ENCODE assay signal across 8 cellular contexts in genomic region chr1:23483327-23484252, GRCh38. TPM values are rescaled to one million over a fixed set of nuclear protein-coding genes. Genes with fewer than 3 reads are reported as not detected.
DNase-seq lines count a peak whose midpoint lies in the region; ATAC-seq and TF ChIP-seq lines count a peak whose summit lies in the region.

TSS of gene ASAP3 (minus strand) at chr1:23484179. CDS start at chr1:23484133, 46 bp downstream.

- H3K27me3 Mint-ChIP-seq in activated T-helper 1 cell treated with anti-CD3 and anti-CD28 coated beads, Interleukin-12 subunit alpha, Interleukin-12 subunit beta, Interleukin-2, Interleukin-4 antibody, amounts not matched to agents 30 ng/mL and 10 ng/mL and 1 ng/mL, durations not matched to agents 14 hours and 24 hours and 36 hours (ENCODE audit: insufficient read depth): peaks cover 60% of the 10 kb centered on the region

- no peaks in the 10 kb centered on the region for H3K9me3 Mint-ChIP-seq in activated T-helper 1 cell treated with anti-CD3 and anti-CD28 coated beads, Interleukin-12 subunit alpha, Interleukin-12 subunit beta, Interleukin-2, Interleukin-4 antibody, amounts not matched to agents 30 ng/mL and 10 ng/mL and 1 ng/mL, durations not matched to agents 14 hours and 24 hours and 36 hours

- H3K27ac Mint-ChIP-seq in activated T-helper 1 cell treated with anti-CD3 and anti-CD28 coated beads, Interleukin-12 subunit alpha, Interleukin-12 subunit beta, Interleukin-2, Interleukin-4 antibody, amounts not matched to agents 30 ng/mL and 10 ng/mL and 1 ng/mL, durations not matched to agents 14 hours and 24 hours and 36 hours: peak within 1 kb of the TSS; percentile 44

- no peaks in the 10 kb centered on the region for H3K36me3 Mint-ChIP-seq in activated T-helper 1 cell treated with anti-CD3 and anti-CD28 coated beads, Interleukin-12 subunit alpha, Interleukin-12 subunit beta, Interleukin-2, Interleukin-4 antibody, amounts not matched to agents 30 ng/mL and 10 ng/mL and 1 ng/mL, durations not matched to agents 14 hours and 24 hours and 36 hours (ENCODE audit: low read depth)

- H4K91ac ChIP-seq in neuronal stem cell (ENCODE audit: low read depth, low read length, poor library complexity): no peak within 1 kb of the TSS

- peak within 1 kb of the TSS; percentile 85 for H3K4me2 ChIP-seq in DOHH2 (ENCODE audit: low read length)
- H3K4me2 ChIP-seq in neuronal stem cell (ENCODE audit: insufficient read depth, low read length, poor library complexity, severe bottlenecking): peak within 1 kb of the TSS; percentile 83

- H3K27me3 ChIP-seq in DOHH2 (ENCODE audit: control insufficient read depth, low read length): no peaks in the 10 kb centered on the region
- peaks cover 14% of the 10 kb centered on the region for H3K27me3 ChIP-seq in HUES48 (ENCODE audit: control insufficient read depth, insufficient read depth, low read length)
- H3K27me3 ChIP-seq in neuronal stem cell (ENCODE audit: control insufficient read depth in 3 of 3, insufficient read depth in 3 of 3, low read depth in 1 of 3, low read length in 3 of 3): peaks cover 0 to 11% (median 0%) of the 10 kb centered on the region in 3 experiments

- H2BK120ac ChIP-seq in neuronal stem cell (ENCODE audit: low read depth, low read length): no peak within 1 kb of the TSS

- WGBS in neuronal stem cell (ENCODE audit: extremely low coverage in 2 of 2, insufficient read length in 2 of 2, insufficient replicate concordance in 1 of 2), 2 donors: no CpG with 5 or more reads among the region's 84 CpGs

- H3K9ac ChIP-seq in HUES48 (ENCODE audit: low read depth, low read length) (peak within 1 kb of the TSS; percentile 38), neuronal stem cell (ENCODE audit: low read depth, low read length, poor library complexity) (peak within 1 kb of the TSS; percentile 83)

- H3K4me1 ChIP-seq in DOHH2 (ENCODE audit: control insufficient read depth, low read length) (peaks cover 64% of the 10 kb centered on the region), HUES48 (ENCODE audit: control insufficient read depth, insufficient read depth, low read length) (peaks cover 11% of the 10 kb centered on the region), neuronal stem cell (ENCODE audit: control insufficient read depth in 2 of 2, insufficient read depth in 1 of 2, low read depth in 1 of 2, low read length in 2 of 2) (peaks cover 8 to 27% of the 10 kb centered on the region in 2 donors)

- peak within 1 kb of the TSS; percentile 75 for H3K4me3 ChIP-seq in DOHH2 (ENCODE audit: low read length)
- H3K4me3 ChIP-seq in HUES48 (ENCODE audit: low read depth, low read length): peak within 1 kb of the TSS; percentile 84
- H3K4me3 ChIP-seq in neuronal stem cell (ENCODE audit: low read length in 2 of 2): peak within 1 kb of the TSS; percentile 89 to 97

- H2AFZ ChIP-seq in neuronal stem cell (ENCODE audit: low read length): peak within 1 kb of the TSS; percentile 96

- H3K9me2 ChIP-seq in DOHH2 (replicated peaks; ENCODE audit: control insufficient read depth, low read length): no peaks in the 10 kb centered on the region

- peak within 1 kb of the TSS; percentile 49 for H2BK5ac ChIP-seq in neuronal stem cell (ENCODE audit: low read length)

- DNase-seq in activated T-helper 1 cell treated with anti-CD3 and anti-CD28 coated beads, Interleukin-12 subunit alpha, Interleukin-12 subunit beta, Interleukin-2, Interleukin-4 antibody, amounts not matched to agents 30 ng/mL and 10 ng/mL and 1 ng/mL, durations not matched to agents 14 hours and 24 hours and 36 hours (ENCODE audit: low spot score): no peak
- DNase-seq in glomerular visceral epithelial cell (ENCODE audit: extremely low spot score) (peak; percentile 38), neuronal stem cell (ENCODE audit: low spot score) (peak; percentile 38), NCI-H2196 treated with DMSO at 0.1 percent for 48 hours (lab: John Stamatoyannopoulos, UW; ENCODE audit: unreplicated experiment) (no peak)

- H2AK5ac ChIP-seq in neuronal stem cell (ENCODE audit: low read depth, low read length): no peak within 1 kb of the TSS

- no peak within 1 kb of the TSS for H2BK15ac ChIP-seq in neuronal stem cell (ENCODE audit: low read length)

- H4K20me1 ChIP-seq in DOHH2 (ENCODE audit: control insufficient read depth, insufficient read depth, low read depth, low read length): no peaks in the 10 kb centered on the region

- H3K4me1 Mint-ChIP-seq in activated T-helper 1 cell treated with anti-CD3 and anti-CD28 coated beads, Interleukin-12 subunit alpha, Interleukin-12 subunit beta, Interleukin-2, Interleukin-4 antibody, amounts not matched to agents 30 ng/mL and 10 ng/mL and 1 ng/mL, durations not matched to agents 14 hours and 24 hours and 36 hours (ENCODE audit: low read depth): peaks cover 16% of the 10 kb centered on the region

- H3K36me3 ChIP-seq in DOHH2 (ENCODE audit: control insufficient read depth, low read length) (peaks cover 3% of the 10 kb centered on the region; the same call in 1 of the 2 replicates), HUES48 (ENCODE audit: control insufficient read depth, insufficient read depth, low read length) (no peaks in the 10 kb centered on the region; the same call in 1 of the 2 replicates), neuronal stem cell (replicated peaks in 1 of 2; ENCODE audit: control insufficient read depth in 2 of 2, insufficient read depth in 2 of 2, low read length in 2 of 2) (peaks cover 0 to 24% of the 10 kb centered on the region in 2 donors)

- peak within 1 kb of the TSS; percentile 87 for H3K4me3 Mint-ChIP-seq in activated T-helper 1 cell treated with anti-CD3 and anti-CD28 coated beads, Interleukin-12 subunit alpha, Interleukin-12 subunit beta, Interleukin-2, Interleukin-4 antibody, amounts not matched to agents 30 ng/mL and 10 ng/mL and 1 ng/mL, durations not matched to agents 14 hours and 24 hours and 36 hours

- peak; percentile 26 for TF ChIP-seq CTCF in DOHH2 (IDR thresholded peaks at IDR 0.05; ENCODE audit: low read depth, low read length, poor library complexity, severe bottlenecking)

- H3K79me1 ChIP-seq in neuronal stem cell (ENCODE audit: low read depth, low read length): no peaks in the 10 kb centered on the region

- peak within 1 kb of the TSS; percentile 19 for H4K8ac ChIP-seq in neuronal stem cell (ENCODE audit: low read depth, low read length)

- H3F3A ChIP-seq in DOHH2 (ENCODE audit: control insufficient read depth, insufficient read depth): peaks cover 7% of the 10 kb centered on the region; the same call in 1 of the 2 replicates

- H3K9me3 ChIP-seq in DOHH2 (ENCODE audit: control insufficient read depth, insufficient read depth, low read length) (no peaks in the 10 kb centered on the region), HUES48 (ENCODE audit: control insufficient read depth, insufficient read depth, low read length) (no peaks in the 10 kb centered on the region), neuronal stem cell (replicated peaks in 1 of 2; ENCODE audit: control insufficient read depth in 2 of 2, insufficient read depth in 1 of 2, low read depth in 1 of 2, low read length in 2 of 2) (no peaks in the 10 kb centered on the region)

- intact Hi-C loops in activated T-helper 1 cell treated with anti-CD3 and anti-CD28 coated beads, Interleukin-12 subunit alpha, Interleukin-12 subunit beta, Interleukin-2, Interleukin-4 antibody, amounts not matched to agents 30 ng/mL and 10 ng/mL and 1 ng/mL, durations not matched to agents 14 hours and 24 hours and 36 hours (cut with micrococcal nuclease): loop anchor here (1.0 to 2.0 kb wide), 7 partner anchors 14 to 208 kb away; partner anchors contain the start of genes ID3, RPL11 and ZNF436

- H3K27ac ChIP-seq in DOHH2 (ENCODE audit: low read depth, low read length): peak within 1 kb of the TSS; percentile 66
- H3K27ac ChIP-seq in HUES48 (ENCODE audit: low read depth, low read length): peak within 1 kb of the TSS; percentile 66
- peak within 1 kb of the TSS; percentile 95 for H3K27ac ChIP-seq in neuronal stem cell (replicated peaks; ENCODE audit: low read length)

- ATAC-seq in GM19023 (IDR thresholded peaks at IDR 0.05; ENCODE audit: unreplicated experiment) (no peak), GM18519 (IDR thresholded peaks at IDR 0.05; ENCODE audit: low FRiP score, unreplicated experiment) (no peak)

- peak within 1 kb of the TSS; percentile 81 for H3K23ac ChIP-seq in neuronal stem cell (ENCODE audit: low read depth, low read length, poor library complexity)

- peak within 1 kb of the TSS; percentile 97 for H3K18ac ChIP-seq in neuronal stem cell (ENCODE audit: low read length)

- H3K79me2 ChIP-seq in DOHH2 (ENCODE audit: control insufficient read depth, low read length): peaks cover 46% of the 10 kb centered on the region

- no peak within 1 kb of the TSS for H3K4ac ChIP-seq in neuronal stem cell (ENCODE audit: low read length)

- H3K14ac ChIP-seq in neuronal stem cell (ENCODE audit: low read length): no peak within 1 kb of the TSS

- H2BK12ac ChIP-seq in neuronal stem cell (ENCODE audit: low read length): no peak within 1 kb of the TSS

RNA-seq across cellular contexts. Expression of gene ASAP3, which starts in this region (rescaled TPM):
- total RNA-seq in activated T-helper 1 cell treated with anti-CD3 and anti-CD28 coated beads, Interleukin-12 subunit alpha, Interleukin-12 subunit beta, Interleukin-2, Interleukin-4 antibody, amounts not matched to agents 30 ng/mL and 10 ng/mL and 1 ng/mL, durations not matched to agents 14 hours and 24 hours and 36 hours: not detected in 2 replicates
- polyA plus RNA-seq in neuronal stem cell (2013, experiment 1 of 2): 8.9 TPM
- polyA plus RNA-seq in neuronal stem cell (2013, experiment 2 of 2): 8.0 TPM

Comparison
In these comparisons a context has a peak if more than half of its experiments do, and no peak if none do; other contexts are left out.
1. DNase-seq: peak in glomerular visceral epithelial cell (single experiment) and neuronal stem cell (single experiment); none in activated T-helper 1 cell treated with anti-CD3 and anti-CD28 coated beads, Interleukin-12 subunit alpha, Interleukin-12 subunit beta, Interleukin-2, Interleukin-4 antibody, amounts not matched to agents 30 ng/mL and 10 ng/mL and 1 ng/mL, durations not matched to agents 14 hours and 24 hours and 36 hours (single experiment) and NCI-H2196 treated with DMSO at 0.1 percent for 48 hours (single experiment).
2. Peak in every context shown above with its lines, with median percentiles within 50 percentile points of each other: H3K27ac ChIP-seq and H3K4me3 ChIP-seq.